Comparison of ENCODE assay signal across 9 cellular contexts in the genomic region with DNA sequence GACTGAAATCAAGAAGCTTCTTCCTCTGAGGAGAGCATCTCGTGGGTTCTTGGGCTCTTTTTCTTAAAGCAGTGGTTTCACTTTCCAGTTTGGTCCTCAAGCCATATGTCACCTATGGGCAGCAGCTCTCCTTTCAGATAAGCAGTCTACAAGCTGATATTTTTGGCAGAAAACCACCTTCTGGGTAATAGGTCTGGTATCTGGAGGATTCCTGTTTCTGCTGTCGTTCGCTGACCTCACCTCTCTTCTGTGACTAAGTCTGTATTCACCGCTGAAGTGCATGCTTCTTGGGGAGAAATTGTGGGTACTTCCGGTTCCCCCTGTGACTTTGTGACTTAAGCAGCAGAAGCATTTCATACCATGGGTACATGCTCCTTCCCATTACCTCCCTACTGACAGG.
A peak's percentile ranks its signal among the peaks of the same experiment; 100 is the strongest.
DNase-seq lines count a peak whose midpoint lies in the region; ATAC-seq and TF ChIP-seq lines count a peak whose summit lies in the region.
"Had no signal": no experiment of that assay in that cellular context is flagged by ENCODE, and none has a peak within 500 bp of the region (broad histone marks: within the 10 kb centered on the region; RNA-seq: fewer than 3 reads in every experiment).

No MANE protein-coding gene starts in this region.

- H3K9me2 ChIP-seq in OCI-LY7 (ENCODE audit: insufficient read depth, low read length) = no peaks in the 10 kb centered on the region

- H3K27ac ChIP-seq in OCI-LY7 (ENCODE audit: low read depth, low read length, poor library complexity, severe bottlenecking) (no peak overlapping the region), foreskin keratinocyte (peak overlapping the region; percentile 85), dorsolateral prefrontal cortex (no peak overlapping the region)
- H3K27ac ChIP-seq: VCaP had no signal

- no peaks in the 10 kb centered on the region for H3K36me3 Mint-ChIP-seq in HFFc6 (ENCODE audit: low read depth)

- peak overlapping the region; percentile 81 for H3K4me3 Mint-ChIP-seq in HFFc6

- intact Hi-C loops in OCI-LY7 (cut with micrococcal nuclease; ENCODE audit: unreplicated experiment) = no loop called here
- intact Hi-C loops in dorsolateral prefrontal cortex (cut with DNase I) = no loop called here

- TF ChIP-seq CTCF in HFFc6 (IDR thresholded peaks at IDR 0.05) = no peak
- TF ChIP-seq CTCF in OCI-LY7 (conservative IDR thresholded peaks at IDR 0.05; ENCODE audit: low read length) = no peak
- no peak for TF ChIP-seq CTCF in foreskin keratinocyte (conservative IDR thresholded peaks at IDR 0.05)
- TF ChIP-seq CTCF in dorsolateral prefrontal cortex (IDR thresholded peaks at IDR 0.05 in 54 of 56, conservative IDR thresholded peaks at IDR 0.05 in 2 of 56; ENCODE audit: low read depth in 1 of 56, partially characterized antibody in 56 of 56) = no peak

- POLR2A ChIA-PET in OCI-LY7 (lab: Charles Lee) = no interaction called here

- H3K36me3 ChIP-seq in OCI-LY7 (ENCODE audit: insufficient read depth, low read length) = no peaks in the 10 kb centered on the region

- H2AFZ ChIP-seq in OCI-LY7 (ENCODE audit: low read length) = peak overlapping the region; percentile 66

- no peaks in the 10 kb centered on the region for H4K20me1 ChIP-seq in OCI-LY7 (ENCODE audit: insufficient read depth, low read length)

- H3K4me2 ChIP-seq in OCI-LY7 (ENCODE audit: low read length) = peak overlapping the region; percentile 26; the same call in 1 of the 2 replicates

- H3K27me3 ChIP-seq in foreskin keratinocyte (no peaks in the 10 kb centered on the region), dorsolateral prefrontal cortex (no peaks in the 10 kb centered on the region)

- CTCF ChIA-PET in OCI-LY7 (lab: Charles Lee; ENCODE audit: unreplicated experiment) = no interaction called here

- ATAC-seq in GM18511 (IDR thresholded peaks at IDR 0.05; ENCODE audit: unreplicated experiment) (peak; percentile 90), foreskin keratinocyte (peak; percentile 95)

- H3K9me3 ChIP-seq in OCI-LY7 (ENCODE audit: low read length) = no peaks in the 10 kb centered on the region

- no TSS peak for BruUV-seq in OCI-LY7 (replicated peaks; lab: Mats Ljungman, UMichigan)

- H3K4me1 Mint-ChIP-seq in HFFc6 (ENCODE audit: low read depth) = peaks cover 91% of the 10 kb centered on the region

- H3K79me2 ChIP-seq in OCI-LY7 (ENCODE audit: insufficient read depth, low read depth, low read length) = no peaks in the 10 kb centered on the region

- H3K4me1 ChIP-seq in OCI-LY7 (ENCODE audit: insufficient read depth, low read length, poor library complexity, severe bottlenecking) (peaks cover 8% of the 10 kb centered on the region), foreskin keratinocyte (peaks cover 30% of the 10 kb centered on the region)

- peak; percentile 93 for DNase-seq in HFFc6
- DNase-seq in OCI-LY7 (ENCODE audit: low spot score) = peak; percentile 6
- peak; percentile 94 to 98 for DNase-seq in foreskin keratinocyte
- DNase-seq in HUDEP-2 (lab: John Stamatoyannopoulos, UW; ENCODE audit: unreplicated experiment in 76 of 76) = no peak
- DNase-seq in dorsolateral prefrontal cortex = no peak
- no peak for DNase-seq in NCI-H69 (lab: John Stamatoyannopoulos, UW)
- no peak for DNase-seq in anterior cingulate cortex (lab: John Stamatoyannopoulos, UW)

- peak overlapping the region; percentile 89 for H3K27ac Mint-ChIP-seq in HFFc6

- H3K4me3 ChIP-seq in OCI-LY7 (ENCODE audit: low read depth, low read length, poor library complexity, severe bottlenecking) = no peak overlapping the region
- peak overlapping the region in 4 of 59 donors; percentile 1 to 16 (median 4) for H3K4me3 ChIP-seq in dorsolateral prefrontal cortex

- no peaks in the 10 kb centered on the region for H3K9me3 Mint-ChIP-seq in HFFc6

- H3K27me3 Mint-ChIP-seq in HFFc6 (ENCODE audit: insufficient read depth) = no peaks in the 10 kb centered on the region

Comparison
In these comparisons a context has a peak if more than half of its experiments do, and no peak if none do; other contexts are left out.
1. DNase-seq: peak in HFFc6 (single experiment), OCI-LY7 (single experiment) and foreskin keratinocyte (2 of 2); none in HUDEP-2 (0 of 76), dorsolateral prefrontal cortex (0 of 10), NCI-H69 (single experiment) and anterior cingulate cortex (0 of 58).